In genomic region chr7:91347288-91347687, GRCh38 we compare ENCODE assay signal across 17 cellular contexts.
A peak's percentile ranks its signal among the peaks of the same experiment; 100 is the strongest.
DNase-seq lines count a peak whose midpoint lies in the region; ATAC-seq and TF ChIP-seq lines count a peak whose summit lies in the region.
"Had no signal": no experiment of that assay in that cellular context is flagged by ENCODE, and none has a peak within 500 bp of the region (broad histone marks: within the 10 kb centered on the region; RNA-seq: fewer than 3 reads in every experiment).

No MANE protein-coding gene starts in this region.

- H3K4me1 Mint-ChIP-seq in stimulated activated memory B cell treated with anti-CD40 and anti-IgM and Interleukin-4, amounts not matched to agents 10 μg/mL and 1 μg/mL and 100 μg/mL, for 72 hours = peaks cover 46% of the 10 kb centered on the region

- H3K27ac ChIP-seq in right atrium auricular region (no peak overlapping the region), right lobe of liver (peak overlapping the region in 1 of 3 donors; percentile 11), substantia nigra (ENCODE audit: low read depth, low read length, poor library complexity, severe bottlenecking) (no peak overlapping the region)
- H3K27ac ChIP-seq: SJSA1 had no signal

- no peak for TF ChIP-seq POLR2A in right lobe of liver (IDR thresholded peaks at IDR 0.05)

- H3K36me3 Mint-ChIP-seq in stimulated activated memory B cell treated with anti-CD40 and anti-IgM and Interleukin-4, amounts not matched to agents 10 μg/mL and 1 μg/mL and 100 μg/mL, for 72 hours = no peaks in the 10 kb centered on the region

- no peak overlapping the region for H3K4me3 ChIP-seq in right atrium auricular region
- H3K4me3 ChIP-seq in choroid plexus epithelial cell (ENCODE audit: low read depth, low read length) = no peak overlapping the region
- no peak overlapping the region for H3K4me3 ChIP-seq in right lobe of liver
- H3K4me3 ChIP-seq: GM12878, SJSA1 had no signal

- intact Hi-C loops in Right ventricle myocardium inferior (cut with DNase I) = no loop called here
- intact Hi-C loops in right lobe of liver (cut with DNase I) = no loop called here

- TF ChIP-seq CTCF in right atrium auricular region (IDR thresholded peaks at IDR 0.05) = no peak
- TF ChIP-seq CTCF in choroid plexus epithelial cell (conservative IDR thresholded peaks at IDR 0.05; ENCODE audit: low read depth, low read length) = no peak
- TF ChIP-seq CTCF in right lobe of liver (IDR thresholded peaks at IDR 0.05) = no peak

- 32% methylated on average over 3 of the region's 3 CpGs for WGBS in right lobe of liver (ENCODE audit: insufficient coverage, low coverage, low lambda C conversion rate, missing lambda C conversion rate)

- DNase-seq in Right ventricle myocardium inferior (ENCODE audit: missing footprints) (no peak), right atrium auricular region (ENCODE audit: low spot score) (no peak), choroid plexus epithelial cell (ENCODE audit: low read depth) (peak; percentile 80), right lobe of liver (no peak), GM19240 (ENCODE audit: insufficient read length, low spot score) (no peak), GDM1 (lab: John Stamatoyannopoulos, UW) (no peak), substantia nigra (lab: John Stamatoyannopoulos, UW) (no peak)
- DNase-seq: 8988T; activated CD4-positive, alpha-beta T cell treated with anti-CD3 and anti-CD28 coated beads, Interleukin-2, amount 50 U/mL, for 4 hours; NCI-H1048; NCI-H2171; NK-92 treated with Interleukin-12 subunit alpha and Interleukin-12 subunit beta, amount 100 ng/mL, for 24 hours had no signal

- H3K9me3 ChIP-seq in right atrium auricular region (no peaks in the 10 kb centered on the region), right lobe of liver (no peaks in the 10 kb centered on the region)
- H3K9me3 ChIP-seq: SJSA1 had no signal

- H3K36me3 ChIP-seq in right atrium auricular region (no peaks in the 10 kb centered on the region), right lobe of liver (no peaks in the 10 kb centered on the region)
- H3K36me3 ChIP-seq: SJSA1 had no signal

- H3K27me3 ChIP-seq in right atrium auricular region = no peaks in the 10 kb centered on the region
- H3K27me3 ChIP-seq in right lobe of liver = no peaks in the 10 kb centered on the region
- H3K27me3 ChIP-seq: SJSA1 had no signal

- no peaks in the 10 kb centered on the region for H3K27me3 Mint-ChIP-seq in stimulated activated memory B cell treated with anti-CD40 and anti-IgM and Interleukin-4, amounts not matched to agents 10 μg/mL and 1 μg/mL and 100 μg/mL, for 72 hours
- H3K27me3 Mint-ChIP-seq: memory B cell had no signal

- no peaks in the 10 kb centered on the region for H3K9me3 Mint-ChIP-seq in stimulated activated memory B cell treated with anti-CD40 and anti-IgM and Interleukin-4, amounts not matched to agents 10 μg/mL and 1 μg/mL and 100 μg/mL, for 72 hours
- H3K9me3 Mint-ChIP-seq: memory B cell, neural crest cell had no signal

- H3K4me3 Mint-ChIP-seq in stimulated activated memory B cell treated with anti-CD40 and anti-IgM and Interleukin-4, amounts not matched to agents 10 μg/mL and 1 μg/mL and 100 μg/mL, for 72 hours = no peak overlapping the region
- H3K4me3 Mint-ChIP-seq: memory B cell, neural crest cell had no signal

- ATAC-seq in Right ventricle myocardium inferior (peak; percentile 39), right lobe of liver (peak; percentile 68 to 81 (median 74))
- no peak for ATAC-seq in stimulated activated memory B cell treated with anti-CD40 and anti-IgM and Interleukin-4, amounts not matched to agents 10 μg/mL and 1 μg/mL and 100 μg/mL, for 72 hours
- ATAC-seq: GM12878 had no signal

- peak overlapping the region; percentile 80 for H3K27ac Mint-ChIP-seq in stimulated activated memory B cell treated with anti-CD40 and anti-IgM and Interleukin-4, amounts not matched to agents 10 μg/mL and 1 μg/mL and 100 μg/mL, for 72 hours
- H3K27ac Mint-ChIP-seq: memory B cell had no signal

- peaks cover 0 to 27% of the 10 kb centered on the region in 2 donors for H3K4me1 ChIP-seq in right atrium auricular region
- peaks cover 0 to 2% (median 0%) of the 10 kb centered on the region in 4 donors for H3K4me1 ChIP-seq in right lobe of liver
